1 cellular context compared by ENCODE assay signal in genomic region chr22:40898850-40899357, GRCh38.
TF ChIP-seq lines count a peak whose summit lies in the region.

No MANE protein-coding gene starts in this region.

TF ChIP-seq in GM12878, 131 proteins besides CTCF, POLR2A, EP300 and RAD21:
- TF ChIP-seq JUNB (IDR thresholded peaks at IDR 0.05) (peak; percentile 81), SKIL (IDR thresholded peaks at IDR 0.05; ENCODE audit: low read depth, poor library complexity, severe bottlenecking) (peak; percentile 68), MEF2B (IDR thresholded peaks at IDR 0.05; ENCODE audit: partially characterized antibody, poor library complexity, severe bottlenecking) (peak; percentile 26), ZNF592 (IDR thresholded peaks at IDR 0.05) (peak; percentile 69; the same call in 1 of the 2 replicates), SUZ12 (IDR thresholded peaks at IDR 0.05; ENCODE audit: unreplicated experiment) (no peak), BACH1 (IDR thresholded peaks at IDR 0.05; ENCODE audit: borderline replicate concordance) (peak; percentile 90), ZNF24 (IDR thresholded peaks at IDR 0.05) (peak; percentile 41; the same call in 1 of the 2 replicates), TAF1 (IDR thresholded peaks at IDR 0.05; ENCODE audit: borderline replicate concordance, low read depth, low read length) (no peak), RBBP5 (conservative IDR thresholded peaks at IDR 0.05) (no peak), RUNX3 (IDR thresholded peaks at IDR 0.05; ENCODE audit: low read length) (peak; percentile 71; the same call in 1 of the 2 replicates), SREBF1 (IDR thresholded peaks at IDR 0.05; ENCODE audit: low read length) (no peak), CREM (IDR thresholded peaks at IDR 0.05; ENCODE audit: low read depth) (0 out of 2 replicates have a peak, but pooled peaks have one; percentile 1), STAT3 (IDR thresholded peaks at IDR 0.05; ENCODE audit: low read depth, low read length) (no peak), YY1 (IDR thresholded peaks at IDR 0.05; ENCODE audit: low read depth, low read length) (peak; percentile 62; the same call in 1 of the 2 replicates), ZNF384 (IDR thresholded peaks at IDR 0.05; ENCODE audit: borderline replicate concordance, low read depth, low read length) (peak; percentile 57; the same call in 1 of the 2 replicates), TCF7 (IDR thresholded peaks at IDR 0.05; ENCODE audit: borderline replicate concordance) (peak; percentile 90), PKNOX1 (IDR thresholded peaks at IDR 0.05) (0 out of 2 replicates have a peak, but pooled peaks have one; percentile 9), SMARCA5 (IDR thresholded peaks at IDR 0.05) (peak; percentile 46; the same call in 1 of the 2 replicates), ZSCAN29 (IDR thresholded peaks at IDR 0.05) (0 out of 2 replicates have a peak, but pooled peaks have one; percentile 13), MTA3 (IDR thresholded peaks at IDR 0.05; ENCODE audit: borderline replicate concordance, low read length) (no peak), MTA2 (IDR thresholded peaks at IDR 0.05; ENCODE audit: low read depth) (0 out of 2 replicates have a peak, but pooled peaks have one; percentile 16), CHD2 (IDR thresholded peaks at IDR 0.05; ENCODE audit: borderline replicate concordance, low read depth, low read length) (no peak), IKZF1 (conservative IDR thresholded peaks at IDR 0.05) (0 out of 2 replicates have a peak, but pooled peaks have one; percentile 12), POLR2AphosphoS2 (IDR thresholded peaks at IDR 0.05; ENCODE audit: low read depth, low read length) (no peak), MEF2A (IDR thresholded peaks at IDR 0.05; ENCODE audit: insufficient read depth, low read depth, low read length) (peak; percentile 46; the same call in 1 of the 2 replicates), FOXM1 (IDR thresholded peaks at IDR 0.05; ENCODE audit: low read depth, low read length) (0 out of 2 replicates have a peak, but pooled peaks have one; percentile 20), TCF3 (IDR thresholded peaks at IDR 0.05; ENCODE audit: borderline replicate concordance, insufficient read depth, low read depth, low read length) (no peak), NBN (IDR thresholded peaks at IDR 0.05) (no peak), RELB (IDR thresholded peaks at IDR 0.05; ENCODE audit: low read depth) (0 out of 2 replicates have a peak, but pooled peaks have one; percentile 14), SMC3 (IDR thresholded peaks at IDR 0.05; ENCODE audit: borderline replicate concordance, low read length) (peak; percentile 61; the same call in 1 of the 2 replicates)
